1 cellular context compared by ENCODE assay signal in genomic region chr4:121998024-121998423, GRCh38.
TF ChIP-seq lines count a peak whose summit lies in the region.

No MANE protein-coding gene starts in this region.

TF ChIP-seq in GM23338, 12 proteins besides CTCF, POLR2A, EP300 and RAD21 (continued from another document):
- TF ChIP-seq, protein P1, sequence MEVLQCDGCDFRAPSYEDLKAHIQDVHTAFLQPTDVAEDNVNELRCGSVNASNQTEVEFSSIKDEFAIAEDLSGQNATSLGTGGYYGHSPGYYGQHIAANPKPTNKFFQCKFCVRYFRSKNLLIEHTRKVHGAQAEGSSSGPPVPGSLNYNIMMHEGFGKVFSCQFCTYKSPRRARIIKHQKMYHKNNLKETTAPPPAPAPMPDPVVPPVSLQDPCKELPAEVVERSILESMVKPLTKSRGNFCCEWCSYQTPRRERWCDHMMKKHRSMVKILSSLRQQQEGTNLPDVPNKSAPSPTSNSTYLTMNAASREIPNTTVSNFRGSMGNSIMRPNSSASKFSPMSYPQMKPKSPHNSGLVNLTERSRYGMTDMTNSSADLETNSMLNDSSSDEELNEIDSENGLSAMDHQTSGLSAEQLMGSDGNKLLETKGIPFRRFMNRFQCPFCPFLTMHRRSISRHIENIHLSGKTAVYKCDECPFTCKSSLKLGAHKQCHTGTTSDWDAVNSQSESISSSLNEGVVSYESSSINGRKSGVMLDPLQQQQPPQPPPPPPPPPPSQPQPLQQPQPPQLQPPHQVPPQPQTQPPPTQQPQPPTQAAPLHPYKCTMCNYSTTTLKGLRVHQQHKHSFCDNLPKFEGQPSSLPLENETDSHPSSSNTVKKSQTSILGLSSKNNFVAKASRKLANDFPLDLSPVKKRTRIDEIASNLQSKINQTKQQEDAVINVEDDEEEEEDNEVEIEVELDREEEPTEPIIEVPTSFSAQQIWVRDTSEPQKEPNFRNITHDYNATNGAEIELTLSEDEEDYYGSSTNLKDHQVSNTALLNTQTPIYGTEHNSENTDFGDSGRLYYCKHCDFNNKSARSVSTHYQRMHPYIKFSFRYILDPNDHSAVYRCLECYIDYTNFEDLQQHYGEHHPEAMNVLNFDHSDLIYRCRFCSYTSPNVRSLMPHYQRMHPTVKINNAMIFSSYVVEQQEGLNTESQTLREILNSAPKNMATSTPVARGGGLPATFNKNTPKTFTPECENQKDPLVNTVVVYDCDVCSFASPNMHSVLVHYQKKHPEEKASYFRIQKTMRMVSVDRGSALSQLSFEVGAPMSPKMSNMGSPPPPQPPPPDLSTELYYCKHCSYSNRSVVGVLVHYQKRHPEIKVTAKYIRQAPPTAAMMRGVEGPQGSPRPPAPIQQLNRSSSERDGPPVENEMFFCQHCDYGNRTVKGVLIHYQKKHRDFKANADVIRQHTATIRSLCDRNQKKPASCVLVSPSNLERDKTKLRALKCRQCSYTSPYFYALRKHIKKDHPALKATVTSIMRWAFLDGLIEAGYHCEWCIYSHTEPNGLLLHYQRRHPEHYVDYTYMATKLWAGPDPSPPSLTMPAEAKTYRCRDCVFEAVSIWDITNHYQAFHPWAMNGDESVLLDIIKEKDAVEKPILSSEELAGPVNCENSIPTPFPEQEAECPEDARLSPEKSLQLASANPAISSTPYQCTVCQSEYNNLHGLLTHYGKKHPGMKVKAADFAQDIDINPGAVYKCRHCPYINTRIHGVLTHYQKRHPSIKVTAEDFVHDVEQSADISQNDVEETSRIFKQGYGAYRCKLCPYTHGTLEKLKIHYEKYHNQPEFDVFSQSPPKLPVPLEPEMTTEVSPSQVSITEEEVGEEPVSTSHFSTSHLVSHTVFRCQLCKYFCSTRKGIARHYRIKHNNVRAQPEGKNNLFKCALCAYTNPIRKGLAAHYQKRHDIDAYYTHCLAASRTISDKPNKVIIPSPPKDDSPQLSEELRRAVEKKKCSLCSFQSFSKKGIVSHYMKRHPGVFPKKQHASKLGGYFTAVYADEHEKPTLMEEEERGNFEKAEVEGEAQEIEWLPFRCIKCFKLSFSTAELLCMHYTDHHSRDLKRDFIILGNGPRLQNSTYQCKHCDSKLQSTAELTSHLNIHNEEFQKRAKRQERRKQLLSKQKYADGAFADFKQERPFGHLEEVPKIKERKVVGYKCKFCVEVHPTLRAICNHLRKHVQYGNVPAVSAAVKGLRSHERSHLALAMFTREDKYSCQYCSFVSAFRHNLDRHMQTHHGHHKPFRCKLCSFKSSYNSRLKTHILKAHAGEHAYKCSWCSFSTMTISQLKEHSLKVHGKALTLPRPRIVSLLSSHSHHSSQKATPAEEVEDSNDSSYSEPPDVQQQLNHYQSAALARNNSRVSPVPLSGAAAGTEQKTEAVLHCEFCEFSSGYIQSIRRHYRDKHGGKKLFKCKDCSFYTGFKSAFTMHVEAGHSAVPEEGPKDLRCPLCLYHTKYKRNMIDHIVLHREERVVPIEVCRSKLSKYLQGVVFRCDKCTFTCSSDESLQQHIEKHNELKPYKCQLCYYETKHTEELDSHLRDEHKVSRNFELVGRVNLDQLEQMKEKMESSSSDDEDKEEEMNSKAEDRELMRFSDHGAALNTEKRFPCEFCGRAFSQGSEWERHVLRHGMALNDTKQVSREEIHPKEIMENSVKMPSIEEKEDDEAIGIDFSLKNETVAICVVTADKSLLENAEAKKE (CRISPR knock-in tag; IDR thresholded peaks at IDR 0.05): no peak
- no peak for TF ChIP-seq JUNB (IDR thresholded peaks at IDR 0.05; ENCODE audit: unreplicated experiment)
- no peak for TF ChIP-seq ZNF331 (CRISPR knock-in tag; IDR thresholded peaks at IDR 0.05; ENCODE audit: low read depth)
- TF ChIP-seq REST (IDR thresholded peaks at IDR 0.05; ENCODE audit: unreplicated experiment): no peak
- no peak for TF ChIP-seq ZNF114 (CRISPR knock-in tag; IDR thresholded peaks at IDR 0.05)
- no peak for TF ChIP-seq CREB1 (CRISPR knock-in tag; IDR thresholded peaks at IDR 0.05; ENCODE audit: low read depth)
